ENCODE assay signal across 19 cellular contexts in the genomic region with DNA sequence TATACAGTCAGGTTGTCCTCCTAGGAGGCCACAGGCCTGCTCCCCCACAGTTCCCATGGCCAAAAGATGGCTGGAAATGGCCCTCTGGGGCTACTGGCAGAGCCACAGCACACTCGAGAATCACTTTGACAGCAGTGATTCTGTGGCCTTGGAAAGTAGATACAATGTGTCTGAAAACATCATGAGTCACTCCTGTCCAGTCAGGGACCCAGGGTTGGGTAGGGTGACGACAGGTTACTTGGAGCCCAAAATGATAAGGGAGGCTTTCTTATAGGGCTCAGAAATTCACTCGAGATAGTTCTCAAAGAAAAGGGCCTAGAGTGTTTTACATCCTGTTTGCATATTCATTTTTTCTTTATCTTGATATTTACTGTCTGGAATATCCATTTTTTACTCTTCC. TPM values are rescaled to one million over a fixed set of nuclear protein-coding genes. Genes with fewer than 3 reads are reported as not detected.
DNase-seq lines count a peak whose midpoint lies in the region; ATAC-seq, FAIRE-seq and TF ChIP-seq lines count a peak whose summit lies in the region.
"Had no signal": no experiment of that assay in that cellular context is flagged by ENCODE, and none has a peak within 500 bp of the region (broad histone marks: within the 10 kb centered on the region; RNA-seq: fewer than 3 reads in every experiment).

No MANE protein-coding gene starts in this region.

- H3K4me3 Mint-ChIP-seq in CD4-positive, alpha-beta T cell = no peak overlapping the region
- H3K4me3 Mint-ChIP-seq: WTC11 had no signal

- peak overlapping the region; percentile 28 for H3K27ac Mint-ChIP-seq in CD4-positive, alpha-beta T cell
- H3K27ac Mint-ChIP-seq: WTC11 had no signal

- no peaks in the 10 kb centered on the region for H3K9me3 ChIP-seq in CD4-positive, alpha-beta T cell (ENCODE audit: control insufficient read depth, low read length)
- H3K9me3 ChIP-seq in GM23248 (ENCODE audit: low read depth) (no peaks in the 10 kb centered on the region), K562 (replicated peaks; ENCODE audit: control insufficient read depth, insufficient read depth, low read depth, low read length) (no peaks in the 10 kb centered on the region), mesodermal cell (ENCODE audit: control insufficient read depth, low read length) (no peaks in the 10 kb centered on the region), SJCRH30 (replicated peaks) (no peaks in the 10 kb centered on the region)
- H3K9me3 ChIP-seq: suprapubic skin had no signal

- peaks cover 52% of the 10 kb centered on the region for H3K36me3 ChIP-seq in GM23248 (ENCODE audit: low read depth)
- peaks cover 90% of the 10 kb centered on the region for H3K36me3 ChIP-seq in K562 (ENCODE audit: control insufficient read depth, insufficient read depth, low read length)
- H3K36me3 ChIP-seq in mesodermal cell (ENCODE audit: control insufficient read depth, insufficient read depth, low read length) = peaks cover 95% of the 10 kb centered on the region
- peaks cover 52% of the 10 kb centered on the region for H3K36me3 ChIP-seq in SJCRH30

- no peaks in the 10 kb centered on the region for H3K9me2 ChIP-seq in GM23248 (ENCODE audit: insufficient read depth)

- H3K4me1 ChIP-seq in GM23248 (ENCODE audit: insufficient read depth) (peaks cover 14% of the 10 kb centered on the region), K562 (replicated peaks in 1 of 2; ENCODE audit: control insufficient read depth in 2 of 2, insufficient read depth in 2 of 2, low read length in 2 of 2) (peaks cover 3 to 17% of the 10 kb centered on the region in 2 experiments; a peak in 4 of 5 replicates), mesodermal cell (ENCODE audit: control insufficient read depth, insufficient read depth, low read length, poor library complexity, severe bottlenecking) (peaks cover 4% of the 10 kb centered on the region), SJCRH30 (no peaks in the 10 kb centered on the region)

- H4K20me1 ChIP-seq in GM23248 (ENCODE audit: insufficient read depth) (no peaks in the 10 kb centered on the region), K562 (replicated peaks; ENCODE audit: control insufficient read depth, insufficient read depth, low read length) (peaks cover 17% of the 10 kb centered on the region; the same call in 1 of the 2 replicates)

- peaks cover 97% of the 10 kb centered on the region for H3K36me3 Mint-ChIP-seq in CD4-positive, alpha-beta T cell (ENCODE audit: low read depth)

- BruUV-seq in K562 (replicated peaks; lab: Mats Ljungman, UMichigan) = no TSS peak

- CTCF ChIA-PET in CD4-positive, alpha-beta T cell (lab: Charles Lee) = no interaction called here
- CTCF ChIA-PET in K562 (lab: Yijun Ruan, JAX; ENCODE audit: low intra/inter-chr PET ratio) = no interaction called here

- H3K79me2 ChIP-seq in GM23248 (ENCODE audit: insufficient read depth) = no peaks in the 10 kb centered on the region
- H3K79me2 ChIP-seq in K562 (ENCODE audit: control insufficient read depth, insufficient read depth, low read length) = peaks cover 7% of the 10 kb centered on the region

- peak; percentile 60 for FAIRE-seq in K562 (lab: Jason Lieb, UNC)
- FAIRE-seq: endometrium, GM12892 had no signal

- ATAC-seq in CD4-positive, alpha-beta T cell (ENCODE audit: poor library complexity) = no peak
- ATAC-seq in K562 = peak; percentile 82
- no peak for ATAC-seq in GM18861 (IDR thresholded peaks at IDR 0.05; ENCODE audit: unreplicated experiment)
- ATAC-seq: left colon, WTC11 had no signal

- peak; percentile 54 for TF ChIP-seq POLR2A in K562 (conservative IDR thresholded peaks at IDR 0.05)

- 64 to 71% methylated on average over 3 of the region's 3 CpGs for WGBS in GM23248 (ENCODE audit: low coverage in 1 of 2, low lambda C conversion rate in 2 of 2, missing lambda C conversion rate in 2 of 2), 2 experiments
- 20% methylated on average over 3 of the region's 3 CpGs for WGBS in K562 (ENCODE audit: insufficient coverage, low coverage, missing lambda C conversion rate)
- 90 to 100% methylated on average over 2 of the region's 3 CpGs for WGBS in mesodermal cell (ENCODE audit: insufficient coverage in 2 of 2), 2 experiments

- H3K4me3 ChIP-seq in GM23248 (no peak overlapping the region), K562 (no peak overlapping the region), mesodermal cell (ENCODE audit: extremely low read depth, insufficient read depth, low read length, poor library complexity, severe bottlenecking) (no peak overlapping the region), SJCRH30 (no peak overlapping the region)
- H3K4me3 ChIP-seq: suprapubic skin had no signal

- H3K27me3 Mint-ChIP-seq in CD4-positive, alpha-beta T cell = no peaks in the 10 kb centered on the region

- H3K9me1 ChIP-seq in K562 (ENCODE audit: control insufficient read depth, insufficient read depth, low read length) = no peaks in the 10 kb centered on the region

- TF ChIP-seq EP300 in K562 (IDR thresholded peaks at IDR 0.05; ENCODE audit: low read length) = no peak

- H2AFZ ChIP-seq in GM23248 (no peak overlapping the region), K562 (ENCODE audit: low read depth, low read length) (no peak overlapping the region)

- intact Hi-C loops in CD4-positive, alpha-beta T cell (cut with DNase I, micrococcal nuclease) = no loop called here
- intact Hi-C loops in K562 (cut with micrococcal nuclease) = no loop called here

- no peak overlapping the region for H3K4me2 ChIP-seq in GM23248 (ENCODE audit: unreplicated experiment)
- no peak overlapping the region for H3K4me2 ChIP-seq in K562 (ENCODE audit: insufficient read depth, low read length)

- H3K9me3 Mint-ChIP-seq in CD4-positive, alpha-beta T cell = no peaks in the 10 kb centered on the region
- H3K9me3 Mint-ChIP-seq: WTC11 had no signal

- DNase-seq in CD4-positive, alpha-beta T cell = no peak
- peak; percentile 6 for DNase-seq in GM23248
- peak; percentile 50 to 77 (median 62) for DNase-seq in K562 (ENCODE audit: extremely low read depth in 1 of 4, low spot score in 3 of 4)
- no peak for DNase-seq in SHP77 treated with DMSO at 0.1 percent for 48 hours (lab: John Stamatoyannopoulos, UW)
- no peak for DNase-seq in SJCRH30
- DNase-seq: AML-193; foreskin melanocyte; left colon; MV-4-11; NCI-H2029; NCI-H446 treated with DMSO at 0.1 percent for 48 hours; SHP77; stimulated activated CD4-positive, alpha-beta T cell treated with anti-CD3 and anti-CD28 coated beads, Interleukin-2, amount 100 ng/mL, for 48 hours had no signal

- in situ Hi-C loops in GM23248 (cut with MboI) (no loop called here), K562 (cut with MboI) (no loop called here)

- peaks cover 35% of the 10 kb centered on the region; the same call in 1 of the 2 replicates for H3F3A ChIP-seq in GM23248 (ENCODE audit: insufficient read depth)

- H3K27me3 ChIP-seq in CD4-positive, alpha-beta T cell (ENCODE audit: control insufficient read depth, insufficient read depth, low read length) = no peaks in the 10 kb centered on the region
- H3K27me3 ChIP-seq in GM23248 (replicated peaks; ENCODE audit: insufficient read depth) (no peaks in the 10 kb centered on the region), K562 (ENCODE audit: control insufficient read depth in 2 of 2, insufficient read depth in 2 of 2, low read length in 2 of 2) (no peaks in the 10 kb centered on the region), SJCRH30 (no peaks in the 10 kb centered on the region)
- H3K27me3 ChIP-seq: suprapubic skin had no signal

- no peak for TF ChIP-seq CTCF in CD4-positive, alpha-beta T cell (IDR thresholded peaks at IDR 0.05)
- no peak for TF ChIP-seq CTCF in K562 (IDR thresholded peaks at IDR 0.05 in 2 of 3, conservative IDR thresholded peaks at IDR 0.05 in 1 of 3; ENCODE audit: insufficient read depth in 2 of 3, low read depth in 1 of 3, low read length in 3 of 3)

- no peak overlapping the region for H3K27ac ChIP-seq in CD4-positive, alpha-beta T cell (ENCODE audit: low read depth, low read length)
- H3K27ac ChIP-seq in GM23248 (no peak overlapping the region), K562 (ENCODE audit: extremely low read depth, low read depth, low read length) (peak overlapping the region; percentile 2; the same call in 2 of the 3 replicates), mesodermal cell (ENCODE audit: low read depth, low read length, severe bottlenecking) (peak overlapping the region; percentile 60), SJCRH30 (no peak overlapping the region)
- H3K27ac ChIP-seq: suprapubic skin had no signal

- H3K4me1 Mint-ChIP-seq in CD4-positive, alpha-beta T cell (ENCODE audit: low read depth) = peaks cover 24% of the 10 kb centered on the region
- H3K4me1 Mint-ChIP-seq: WTC11 had no signal

- H3K9ac ChIP-seq in GM23248 (no peak overlapping the region), K562 (ENCODE audit: insufficient read depth in 1 of 2, low read depth in 2 of 2, low read length in 2 of 2) (no peak overlapping the region)

- no peak for TF ChIP-seq RAD21 in K562 (CRISPR knock-in tag; conservative IDR thresholded peaks at IDR 0.05 in 1 of 2, IDR thresholded peaks at IDR 0.05 in 1 of 2)

- POLR2A ChIA-PET in CD4-positive, alpha-beta T cell (lab: Charles Lee) = no interaction called here
- POLR2A ChIA-PET in K562 (lab: Yijun Ruan, JAX) = no interaction called here

RNA-seq across cellular contexts. Expression of a gene that starts 24.3 kb away (rescaled TPM):
- total RNA-seq in CD4-positive, alpha-beta T cell = 10 to 100 TPM; 59.9 to 60.2 TPM
- 7.0 and 27.2 TPM in 2 replicates for total RNA-seq in GM23248 (2014; rRNA removed; shearing (Covaris generic))
- polyA plus RNA-seq in GM23248 (2016; fragmentation: Nextera tagmentation; extraction: Ambion mirVana) = 41.7 and 41.8 TPM in 2 replicates
- 136 and 184 TPM in 2 replicates for total RNA-seq in K562 (2011; cell fraction: chromatin; rRNA removed; ENCODE audit: low replicate concordance)
- 111 and 116 TPM in 2 replicates for total RNA-seq in K562 (2011; cell fraction: nucleolus; rRNA removed)
- total RNA-seq in K562 (2011; cell fraction: nucleoplasm; rRNA removed) = 128 and 170 TPM in 2 replicates
- total RNA-seq in K562 (2014; rRNA removed) = 78.2 and 98.6 TPM in 2 replicates
- 75.1 and 77.8 TPM in 2 replicates for total RNA-seq in K562 (2014; rRNA removed; fragmentation: Illumina TruSeq; extraction: Trizol)
- total RNA-seq in K562 (2015; rRNA removed; fragmentation: Illumina TruSeq; extraction: Trizol) = 75.2 and 90.2 TPM in 2 replicates
- total RNA-seq in K562 (2021) = 129 and 132 TPM in 2 replicates
- 72.6 and 105 TPM in 2 replicates for polyA plus RNA-seq in K562 (2011; rRNA removed)
- 49.2 and 74.6 TPM in 2 replicates for polyA plus RNA-seq in K562 (2011; cell fraction: cytosol; rRNA removed)
- polyA plus RNA-seq in K562 (2011; cell fraction: nucleus; rRNA removed) = 124 and 217 TPM in 2 replicates
- polyA plus RNA-seq in K562 (2012) = 78.2 and 99.3 TPM in 2 replicates
- polyA plus RNA-seq in K562 (2014; fragmentation: Illumina TruSeq; extraction: Trizol) = 86.8 and 110 TPM in 2 replicates
- 10 to 100 TPM; 34.3 to 65.1 TPM for polyA plus RNA-seq in K562 (2014; fragmentation: Nextera tagmentation; extraction: Ambion mirVana)
- 125 and 144 TPM in 2 replicates for polyA plus RNA-seq in K562 (2014; rRNA removed)
- 43.5 and 47.9 TPM in 2 replicates for polyA minus RNA-seq in K562 (2011; rRNA and poly(A)+ RNA removed)
- polyA minus RNA-seq in K562 (2011; cell fraction: cytosol; rRNA and poly(A)+ RNA removed) = 30.4 and 48.6 TPM in 2 replicates
- 77.3 and 89.3 TPM in 2 replicates for polyA minus RNA-seq in K562 (2011; cell fraction: nucleus; rRNA and poly(A)+ RNA removed)
- 29.1 TPM for polyA plus RNA-seq in mesodermal cell (2013, experiment 1 of 2)
- 20.8 TPM for polyA plus RNA-seq in mesodermal cell (2013, experiment 2 of 2)
- 28.0 and 33.4 TPM in 2 replicates for total RNA-seq in SJCRH30 (2014; rRNA removed; shearing (Covaris generic))

RNA-seq across cellular contexts. Expression of a gene that starts 58.1 kb away (rescaled TPM):
- total RNA-seq in CD4-positive, alpha-beta T cell = 10 to 100 TPM; 57.2 to 57.9 TPM
- 23.9 and 35.0 TPM in 2 replicates for total RNA-seq in GM23248 (2014; rRNA removed; shearing (Covaris generic))
- polyA plus RNA-seq in GM23248 (2016; fragmentation: Nextera tagmentation; extraction: Ambion mirVana) (19.5 and 21.0 TPM in 2 replicates), K562 (2011; rRNA removed) (15.7 and 16.8 TPM in 2 replicates), K562 (2014; fragmentation: Illumina TruSeq; extraction: Trizol) (13.9 and 15.0 TPM in 2 replicates), K562 (2014; fragmentation: Nextera tagmentation; extraction: Ambion mirVana) (1 to 10 TPM; 2.9 to 4.2 TPM), K562 (2014; rRNA removed) (12.1 and 12.8 TPM in 2 replicates)
- total RNA-seq in K562 (2011; cell fraction: chromatin; rRNA removed; ENCODE audit: low replicate concordance) = 60.6 and 86.6 TPM in 2 replicates
- 27.2 and 28.7 TPM in 2 replicates for total RNA-seq in K562 (2011; cell fraction: nucleolus; rRNA removed)
- total RNA-seq in K562 (2011; cell fraction: nucleoplasm; rRNA removed) = 44.5 and 45.6 TPM in 2 replicates
- total RNA-seq in K562 (2014; rRNA removed) (14.1 and 21.1 TPM in 2 replicates), K562 (2014; rRNA removed; fragmentation: Illumina TruSeq; extraction: Trizol) (18.3 and 20.8 TPM in 2 replicates), K562 (2015; rRNA removed; fragmentation: Illumina TruSeq; extraction: Trizol) (17.5 and 19.0 TPM in 2 replicates), K562 (2021) (18.7 and 19.6 TPM in 2 replicates)
- 8.2 and 10.9 TPM in 2 replicates for polyA plus RNA-seq in K562 (2011; cell fraction: cytosol; rRNA removed)
- 18.9 and 27.5 TPM in 2 replicates for polyA plus RNA-seq in K562 (2011; cell fraction: nucleus; rRNA removed)
- 11.2 and 15.3 TPM in 2 replicates for polyA plus RNA-seq in K562 (2012)
- 28.4 and 33.3 TPM in 2 replicates for polyA minus RNA-seq in K562 (2011; rRNA and poly(A)+ RNA removed)
- 13.7 and 14.6 TPM in 2 replicates for polyA minus RNA-seq in K562 (2011; cell fraction: cytosol; rRNA and poly(A)+ RNA removed)
- polyA minus RNA-seq in K562 (2011; cell fraction: nucleus; rRNA and poly(A)+ RNA removed) = 11.4 and 19.7 TPM in 2 replicates
- 22.9 TPM for polyA plus RNA-seq in mesodermal cell (2013, experiment 1 of 2)
- polyA plus RNA-seq in mesodermal cell (2013, experiment 2 of 2) = 21.9 TPM
- total RNA-seq in SJCRH30 (2014; rRNA removed; shearing (Covaris generic)) = 14.6 and 17.6 TPM in 2 replicates

Comparison
In these comparisons a context has a peak if more than half of its experiments do, and no peak if none do; other contexts are left out.
1. DNase-seq: peak in GM23248 (single experiment) and K562 (4 of 4); none in CD4-positive, alpha-beta T cell (0 of 10), SHP77 treated with DMSO at 0.1 percent for 48 hours (single experiment) and SJCRH30 (0 of 2).
2. H3K27ac ChIP-seq: peak in K562 (single experiment) and mesodermal cell (single experiment); none in CD4-positive, alpha-beta T cell (single experiment), GM23248 (single experiment) and SJCRH30 (single experiment).